ENCODE assay signal across 22 cellular contexts in the genomic region with DNA sequence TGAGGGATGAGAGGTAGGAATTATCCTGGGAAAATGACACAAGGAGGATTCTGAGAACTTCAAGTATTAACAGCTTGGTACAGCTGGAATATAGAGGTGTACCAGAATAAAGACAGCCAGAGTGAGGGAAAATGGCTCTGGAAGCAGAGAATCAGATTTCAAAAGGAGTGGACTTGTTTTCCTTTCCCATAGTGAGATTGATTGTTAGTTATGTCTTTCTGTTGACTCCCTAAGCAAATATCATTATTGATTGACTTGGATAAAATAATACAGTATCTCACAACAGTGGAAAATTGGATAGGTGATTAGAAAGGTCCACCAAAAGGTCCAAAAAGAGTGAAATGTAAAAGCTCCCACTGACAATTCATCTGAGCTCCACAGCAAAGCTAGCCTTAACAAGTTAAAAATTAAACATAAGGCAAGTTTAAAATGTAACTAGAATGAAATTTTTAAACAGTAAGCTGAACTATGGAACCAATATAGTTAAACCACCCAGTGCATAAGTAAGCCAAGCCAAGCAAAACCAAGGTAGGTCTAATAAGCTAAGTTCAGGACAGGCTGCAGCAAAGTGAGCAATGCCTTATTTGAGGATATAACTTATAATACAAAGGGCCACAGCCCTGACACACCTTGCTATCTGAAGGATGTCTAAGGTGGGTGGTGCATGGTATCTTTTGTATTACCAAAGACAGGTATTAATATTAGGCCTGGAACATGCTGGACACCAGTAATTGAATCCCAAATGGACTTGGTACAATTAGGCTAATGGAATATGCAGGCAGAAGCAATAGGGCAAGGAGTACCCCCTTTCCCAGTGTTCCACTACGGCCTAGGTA. TPM values are rescaled to one million over a fixed set of nuclear protein-coding genes. Genes with fewer than 3 reads are reported as not detected.
DNase-seq lines count a peak whose midpoint lies in the region; ATAC-seq and TF ChIP-seq lines count a peak whose summit lies in the region.
"Had no signal": no experiment of that assay in that cellular context is flagged by ENCODE, and none has a peak within 500 bp of the region (broad histone marks: within the 10 kb centered on the region; RNA-seq: fewer than 3 reads in every experiment).

No MANE protein-coding gene starts in this region.

- H3K27ac ChIP-seq in muscle layer of duodenum (ENCODE audit: low read length) (peak overlapping the region; percentile 49), transverse colon (peak overlapping the region; percentile 80 to 89 (median 86)), Karpas-422 (ENCODE audit: low read length) (no peak overlapping the region)
- H3K27ac ChIP-seq: lower lobe of right lung, sigmoid colon, WERI-Rb-1 had no signal

- H3K4me3 ChIP-seq in muscle layer of duodenum (ENCODE audit: low read depth in 1 of 2, low read length in 2 of 2) (no peak overlapping the region), transverse colon (peak overlapping the region in 1 of 4 donors; percentile 1), Karpas-422 (ENCODE audit: low read length) (no peak overlapping the region), HAP-1 (no peak overlapping the region)
- H3K4me3 ChIP-seq: lower lobe of right lung, sigmoid colon had no signal

- WGBS in transverse colon (ENCODE audit: low coverage in 1 of 2), 2 donors, result 44% methylated on average over 1 of the region's 1 CpG; no CpG with 5 or more reads in 1 of the 2 donors

- H3K9ac ChIP-seq in Karpas-422 (ENCODE audit: low read length), result no peak overlapping the region
- H3K9ac ChIP-seq: SK-N-SH had no signal

- ATAC-seq in esophagus mucosa, result peak; percentile 38
- ATAC-seq: HCT116, lower lobe of right lung had no signal

- H3K9me3 ChIP-seq in muscle layer of duodenum (ENCODE audit: control insufficient read depth in 1 of 2, low read length in 2 of 2) (no peaks in the 10 kb centered on the region), transverse colon (no peaks in the 10 kb centered on the region), Karpas-422 (ENCODE audit: low read length) (no peaks in the 10 kb centered on the region), HAP-1 (no peaks in the 10 kb centered on the region)
- H3K9me3 ChIP-seq: lower lobe of right lung, sigmoid colon, SK-N-SH had no signal

- intact Hi-C loops in transverse colon (cut with DNase I; ENCODE audit: low total_unique reads), result no loop called here

- H3K27me3 ChIP-seq in muscle layer of duodenum (ENCODE audit: low read depth, low read length), result no peaks in the 10 kb centered on the region
- no peaks in the 10 kb centered on the region for H3K27me3 ChIP-seq in transverse colon
- H3K27me3 ChIP-seq in Karpas-422 (ENCODE audit: low read length), result no peaks in the 10 kb centered on the region
- no peaks in the 10 kb centered on the region for H3K27me3 ChIP-seq in HAP-1 (ENCODE audit: low read depth)
- H3K27me3 ChIP-seq: sigmoid colon had no signal

- TF ChIP-seq EP300 in transverse colon (IDR thresholded peaks at IDR 0.05; ENCODE audit: low read depth), result no peak

- peaks cover 3 to 8% of the 10 kb centered on the region in 2 donors for H3K36me3 ChIP-seq in muscle layer of duodenum (ENCODE audit: control insufficient read depth in 1 of 2, insufficient read depth in 2 of 2, low read length in 2 of 2)
- H3K36me3 ChIP-seq in transverse colon, result no peaks in the 10 kb centered on the region
- H3K36me3 ChIP-seq in Karpas-422 (ENCODE audit: insufficient read depth, low read length), result peaks cover 5% of the 10 kb centered on the region; the same call in 1 of the 2 replicates
- no peaks in the 10 kb centered on the region for H3K36me3 ChIP-seq in HAP-1 (replicated peaks)
- H3K36me3 ChIP-seq: WERI-Rb-1 had no signal

- H3K9me2 ChIP-seq in Karpas-422 (replicated peaks; ENCODE audit: insufficient read depth, low read length), result no peaks in the 10 kb centered on the region
- H3K9me2 ChIP-seq: SK-N-SH had no signal

- in situ Hi-C loops in transverse colon (cut with MboI; ENCODE audit: low pct_ligation_motif_present in 1 of 4, low pct_unique_long_range_greater_than_20kb in 1 of 4, low sequenced_read_pairs in 3 of 4), result no loop called here
- in situ Hi-C loops in HAP-1 (cut with MboI; ENCODE audit: low sequenced_read_pairs), result no loop called here

- DNase-seq in NCI-H146 (lab: John Stamatoyannopoulos, UW) (peak; percentile 19), transverse colon (peak; percentile 49), Karpas-422 (no peak), HAP-1 (ENCODE audit: low spot score in 2 of 2) (no peak)
- no peak for DNase-seq in NK-92 treated with Interleukin-12 subunit alpha and Interleukin-12 subunit beta, amount 100 ng/mL, for 24 hours (lab: John Stamatoyannopoulos, UW)
- DNase-seq: activated CD8-positive, alpha-beta memory T cell treated with anti-CD3 and anti-CD28 coated beads, Interleukin-2, amount 50 U/mL, for 4 hours; activated naive CD8-positive, alpha-beta T cell treated with anti-CD3 and anti-CD28 coated beads for 36 hours; CD8-positive, alpha-beta memory T cell; DMS79 treated with DMSO at 0.1 percent for 48 hours; effector CD8-positive, alpha-beta T cell; foreskin melanocyte; immature natural killer cell; KBM-7; lower lobe of right lung; NCI-H187 treated with DMSO at 0.1 percent for 48 hours; sigmoid colon; SK-N-SH; substantia nigra; WERI-Rb-1 had no signal

- no peak for TF ChIP-seq CTCF in transverse colon (IDR thresholded peaks at IDR 0.05)

- H4K20me1 ChIP-seq in Karpas-422 (ENCODE audit: insufficient read depth, low read depth, low read length), result no peaks in the 10 kb centered on the region

- no peaks in the 10 kb centered on the region for H3K4me1 ChIP-seq in muscle layer of duodenum (ENCODE audit: control insufficient read depth in 1 of 2, insufficient read depth in 2 of 2, low read length in 2 of 2)
- peaks cover 0 to 32% (median 17%) of the 10 kb centered on the region in 4 donors for H3K4me1 ChIP-seq in transverse colon
- no peaks in the 10 kb centered on the region for H3K4me1 ChIP-seq in Karpas-422 (ENCODE audit: low read length)
- H3K4me1 ChIP-seq in HAP-1, result no peaks in the 10 kb centered on the region
- H3K4me1 ChIP-seq: lower lobe of right lung, sigmoid colon had no signal

- no peak overlapping the region for H2AFZ ChIP-seq in Karpas-422 (ENCODE audit: low read length)

- no peaks in the 10 kb centered on the region for H3K79me2 ChIP-seq in Karpas-422 (ENCODE audit: low read length)

- no peak overlapping the region for H3K4me2 ChIP-seq in Karpas-422 (ENCODE audit: low read depth, low read length, poor library complexity, severe bottlenecking)
- H3K4me2 ChIP-seq: SK-N-SH had no signal

- TF ChIP-seq POLR2A in transverse colon (IDR thresholded peaks at IDR 0.05), result no peak

RNA-seq across cellular contexts. Expression of a gene that starts 21.8 kb away (rescaled TPM):
- total RNA-seq in esophagus mucosa, result 20.0 TPM
- 100 to 1,000 TPM in 3 of 4 donors, 10 to 100 TPM in 1; 60.9 to 311 (median 219) TPM for total RNA-seq in transverse colon
- 22.3 and 26.3 TPM in 2 replicates for total RNA-seq in Karpas-422 (2014; rRNA removed; shearing (Covaris generic); ENCODE audit: low replicate concordance)

RNA-seq across cellular contexts. Expression of a gene that starts 21.8 kb away (rescaled TPM):
- total RNA-seq in esophagus mucosa (2.5 TPM), transverse colon (1 to 10 TPM; 4.1 to 7.5 (median 5.4) TPM)
- total RNA-seq in Karpas-422 (2014; rRNA removed; shearing (Covaris generic); ENCODE audit: low replicate concordance), result 2.0 and 6.1 TPM in 2 replicates

RNA-seq across cellular contexts. Expression of a gene that starts 47.2 kb away (rescaled TPM):
- total RNA-seq in esophagus mucosa (13.1 TPM), transverse colon (10 to 100 TPM; 39.1 to 46.8 (median 42.4) TPM)
- total RNA-seq in Karpas-422 (2014; rRNA removed; shearing (Covaris generic); ENCODE audit: low replicate concordance), result 45.2 and 48.8 TPM in 2 replicates

RNA-seq across cellular contexts. Expression of a gene that starts 47.4 kb away (rescaled TPM):
- 1.6 TPM for total RNA-seq in esophagus mucosa
- 1 to 10 TPM; 2.4 to 7.2 (median 4.8) TPM for total RNA-seq in transverse colon
- total RNA-seq in Karpas-422 (2014; rRNA removed; shearing (Covaris generic); ENCODE audit: low replicate concordance), result 4.1 and 5.8 TPM in 2 replicates

Comparison
In these comparisons a context has a peak if more than half of its experiments do, and no peak if none do; other contexts are left out.
1. DNase-seq: peak in NCI-H146 (single experiment) and transverse colon (single experiment); none in Karpas-422 (single experiment), NK-92 treated with Interleukin-12 subunit alpha and Interleukin-12 subunit beta, amount 100 ng/mL, for 24 hours (single experiment) and HAP-1 (0 of 2).